In genomic region chr4:182908124-182908523, GRCh38 we compare ENCODE assay signal across 24 cellular contexts.
"Had no signal": no experiment of that assay in that cellular context is flagged by ENCODE, and none has a peak within 500 bp of the region (broad histone marks: within the 10 kb centered on the region; RNA-seq: fewer than 3 reads in every experiment).

No MANE protein-coding gene starts in this region.

- ATAC-seq: effector memory CD8-positive, alpha-beta T cell; esophagus mucosa; gastrocnemius medialis; heart right ventricle; left cardiac atrium; left lung; left ventricle myocardium superior; lower lobe of right lung; mucosa of descending colon had no signal

- H3K9me3 ChIP-seq: esophagus squamous epithelium, gastrocnemius medialis, heart right ventricle, left lung, lower lobe of right lung, mucosa of descending colon had no signal

- DNase-seq: cortex of kidney; effector CD8-positive, alpha-beta T cell; effector memory CD8-positive, alpha-beta T cell; endodermal cell; erythroblast; esophagus squamous epithelium; foreskin fibroblast; foreskin melanocyte; gastrocnemius medialis; glutamatergic neuron; head of caudate nucleus; heart right ventricle; hippocampal formation; left cardiac atrium; left lung; left ventricle myocardium superior; lower lobe of right lung; mesenchymal stem cell; mucosa of descending colon; naive B cell had no signal

- H3K27ac ChIP-seq: epithelial cell of prostate, esophagus squamous epithelium, gastrocnemius medialis, heart right ventricle, left lung, lower lobe of right lung had no signal

- H3K9me3 Mint-ChIP-seq: dendritic cell treated with granulocyte-macrophage colony-stimulating factor and Interleukin-4, amounts not matched to agents 40 ng/mL and 50 ng/mL, for 4 days; effector memory CD8-positive, alpha-beta T cell; endodermal cell; mesothelial cell of epicardium had no signal

- H3K27ac Mint-ChIP-seq: dendritic cell treated with granulocyte-macrophage colony-stimulating factor and Interleukin-4, amounts not matched to agents 40 ng/mL and 50 ng/mL, for 4 days; effector memory CD8-positive, alpha-beta T cell; endodermal cell; mesothelial cell of epicardium; naive B cell had no signal

- H3K27me3 Mint-ChIP-seq: dendritic cell treated with granulocyte-macrophage colony-stimulating factor and Interleukin-4, amounts not matched to agents 40 ng/mL and 50 ng/mL, for 4 days; effector memory CD8-positive, alpha-beta T cell; naive B cell had no signal

- H3K4me3 ChIP-seq: esophagus squamous epithelium, gastrocnemius medialis, heart right ventricle, left lung, lower lobe of right lung, mucosa of descending colon had no signal

- H3K4me3 Mint-ChIP-seq: dendritic cell treated with granulocyte-macrophage colony-stimulating factor and Interleukin-4, amounts not matched to agents 40 ng/mL and 50 ng/mL, for 4 days; effector memory CD8-positive, alpha-beta T cell; endodermal cell; mesothelial cell of epicardium; naive B cell had no signal

- H3K27me3 ChIP-seq: esophagus squamous epithelium, gastrocnemius medialis, heart right ventricle, left lung had no signal
